ENCODE assay signal across 9 cellular contexts in genomic region chr9:35611230-35611797, GRCh38. TPM values are rescaled to one million over a fixed set of nuclear protein-coding genes. Genes with fewer than 3 reads are reported as not detected.
DNase-seq lines count a peak whose midpoint lies in the region; ATAC-seq, FAIRE-seq and TF ChIP-seq lines count a peak whose summit lies in the region.
"Had no signal": no experiment of that assay in that cellular context is flagged by ENCODE, and none has a peak within 500 bp of the region (broad histone marks: within the 10 kb centered on the region; RNA-seq: fewer than 3 reads in every experiment).

No MANE protein-coding gene starts in this region.

- FAIRE-seq in D721Med (lab: Jason Lieb, UNC), result peak; percentile 41

- no peaks in the 10 kb centered on the region for H3K9me3 Mint-ChIP-seq in HFFc6
- no peaks in the 10 kb centered on the region for H3K9me3 Mint-ChIP-seq in activated naive CD8-positive, alpha-beta T cell treated with anti-CD3 and anti-CD28 coated beads for 36 hours

- peak; percentile 65 for TF ChIP-seq CTCF in D721Med (IDR thresholded peaks at IDR 0.05; ENCODE audit: insufficient read depth, missing control alignments)
- TF ChIP-seq CTCF in HFFc6 (IDR thresholded peaks at IDR 0.05), result peak; percentile 76
- TF ChIP-seq CTCF in right atrium auricular region (IDR thresholded peaks at IDR 0.05), result peak; percentile 44 to 62

- no peaks in the 10 kb centered on the region for H3K9me3 ChIP-seq in right atrium auricular region

- H3K4me3 ChIP-seq in right atrium auricular region, result no peak overlapping the region
- H3K4me3 ChIP-seq: skin epidermis had no signal

- ATAC-seq in GM21390 (IDR thresholded peaks at IDR 0.05; ENCODE audit: unreplicated experiment), result no peak

- H3K27ac Mint-ChIP-seq in HFFc6, result no peak overlapping the region
- no peak overlapping the region for H3K27ac Mint-ChIP-seq in activated naive CD8-positive, alpha-beta T cell treated with anti-CD3 and anti-CD28 coated beads for 36 hours

- peaks cover 21% of the 10 kb centered on the region for H3K27me3 Mint-ChIP-seq in HFFc6 (ENCODE audit: insufficient read depth)
- no peaks in the 10 kb centered on the region for H3K27me3 Mint-ChIP-seq in activated naive CD8-positive, alpha-beta T cell treated with anti-CD3 and anti-CD28 coated beads for 36 hours

- H3K27ac ChIP-seq in right atrium auricular region, result no peak overlapping the region
- H3K27ac ChIP-seq: skin epidermis had no signal

- no peaks in the 10 kb centered on the region for H3K27me3 ChIP-seq in right atrium auricular region

- peaks cover 7% of the 10 kb centered on the region for H3K4me1 Mint-ChIP-seq in HFFc6 (ENCODE audit: low read depth)
- H3K4me1 Mint-ChIP-seq in activated naive CD8-positive, alpha-beta T cell treated with anti-CD3 and anti-CD28 coated beads for 36 hours, result peaks cover 16% of the 10 kb centered on the region

- peaks cover 27% of the 10 kb centered on the region for H3K36me3 ChIP-seq in right atrium auricular region

- DNase-seq in D721Med (ENCODE audit: insufficient read length, low spot score) (no peak), HFFc6 (no peak), RKO (ENCODE audit: low spot score) (peak; percentile 47), right atrium auricular region (ENCODE audit: low spot score) (no peak), OCI-M2 (lab: John Stamatoyannopoulos, UW; ENCODE audit: unreplicated experiment) (no peak)
- peak; percentile 49 for DNase-seq in activated naive CD8-positive, alpha-beta T cell treated with anti-CD3 and anti-CD28 coated beads for 36 hours
- DNase-seq in stimulated activated CD4-positive, alpha-beta T cell treated with anti-CD3 and anti-CD28 coated beads, Interleukin-12 subunit alpha, Interleukin-12 subunit beta, amount 100 ng/mL, for 4 hours, result peak; percentile 50

- no peak overlapping the region for H3K4me3 Mint-ChIP-seq in HFFc6
- H3K4me3 Mint-ChIP-seq in activated naive CD8-positive, alpha-beta T cell treated with anti-CD3 and anti-CD28 coated beads for 36 hours, result no peak overlapping the region

- peaks cover 4% of the 10 kb centered on the region for H3K36me3 Mint-ChIP-seq in HFFc6 (ENCODE audit: low read depth)
- peaks cover 8% of the 10 kb centered on the region for H3K36me3 Mint-ChIP-seq in activated naive CD8-positive, alpha-beta T cell treated with anti-CD3 and anti-CD28 coated beads for 36 hours

- H3K4me1 ChIP-seq in right atrium auricular region, result peaks cover 0 to 9% of the 10 kb centered on the region in 2 donors

RNA-seq across cellular contexts. Expression of gene TESK1, which starts 6.3 kb away (rescaled TPM):
- total RNA-seq in HFFc6 (2021; fragmentation: NEBNext Ultra II Directional; extraction: Animal tissue kit (Norgen Biotek cat#: 25700)), result 10 to 100 TPM; 25.4 to 33.2 (median 28.5) TPM
- 10 to 100 TPM; 24.9 to 26.0 TPM for total RNA-seq in activated naive CD8-positive, alpha-beta T cell treated with anti-CD3 and anti-CD28 coated beads for 36 hours
- 10 to 100 TPM; 16.5 to 28.0 TPM for total RNA-seq in right atrium auricular region

RNA-seq across cellular contexts. Expression of gene CD72, which starts 6.9 kb away (rescaled TPM):
- under 1 TPM; 0.37 to 0.87 (median 0.49) TPM for total RNA-seq in HFFc6 (2021; fragmentation: NEBNext Ultra II Directional; extraction: Animal tissue kit (Norgen Biotek cat#: 25700))
- 10 to 100 TPM; 11.4 to 11.5 TPM for total RNA-seq in activated naive CD8-positive, alpha-beta T cell treated with anti-CD3 and anti-CD28 coated beads for 36 hours
- total RNA-seq in right atrium auricular region, result 1 to 10 TPM in 1 of 2 donors, under 1 TPM in 1; 0.79 to 1.3 TPM

RNA-seq across cellular contexts. Expression of gene SIT1, which starts 39.4 kb away (rescaled TPM):
- total RNA-seq in HFFc6 (2021; fragmentation: NEBNext Ultra II Directional; extraction: Animal tissue kit (Norgen Biotek cat#: 25700)), result not detected
- 10 to 100 TPM; 67.7 to 69.4 TPM for total RNA-seq in activated naive CD8-positive, alpha-beta T cell treated with anti-CD3 and anti-CD28 coated beads for 36 hours
- under 1 TPM in 1 of 2 donors, not detected in 1; 0.55 TPM for total RNA-seq in right atrium auricular region

RNA-seq across cellular contexts. Expression of gene RMRP, which starts 46.5 kb away (rescaled TPM):
- total RNA-seq in HFFc6 (2021; fragmentation: NEBNext Ultra II Directional; extraction: Animal tissue kit (Norgen Biotek cat#: 25700)), result over 10,000 TPM in 5 of 6 experiments, 1,000 to 10,000 TPM in 1; 9,197 to 39,404 (median 23,537) TPM
- over 10,000 TPM in 1 of 2 experiments, 1,000 to 10,000 TPM in 1; 8,498 to 10,099 TPM for total RNA-seq in activated naive CD8-positive, alpha-beta T cell treated with anti-CD3 and anti-CD28 coated beads for 36 hours
- 100 to 1,000 TPM in 1 of 2 donors, not detected in 1; 431 TPM for total RNA-seq in right atrium auricular region

RNA-seq across cellular contexts. Expression of gene CCDC107, which starts 46.8 kb away (rescaled TPM):
- total RNA-seq in HFFc6 (2021; fragmentation: NEBNext Ultra II Directional; extraction: Animal tissue kit (Norgen Biotek cat#: 25700)), result 10 to 100 TPM; 22.5 to 29.8 (median 24.6) TPM
- 1 to 10 TPM; 8.2 to 9.4 TPM for total RNA-seq in activated naive CD8-positive, alpha-beta T cell treated with anti-CD3 and anti-CD28 coated beads for 36 hours
- 10 to 100 TPM; 38.5 to 64.3 TPM for total RNA-seq in right atrium auricular region

Comparison
In these comparisons a context has a peak if more than half of its experiments do, and no peak if none do; other contexts are left out.
1. DNase-seq: peak in RKO (single experiment), activated naive CD8-positive, alpha-beta T cell treated with anti-CD3 and anti-CD28 coated beads for 36 hours (single experiment) and stimulated activated CD4-positive, alpha-beta T cell treated with anti-CD3 and anti-CD28 coated beads, Interleukin-12 subunit alpha, Interleukin-12 subunit beta, amount 100 ng/mL, for 4 hours (single experiment); none in D721Med (single experiment), HFFc6 (single experiment), right atrium auricular region (single experiment) and OCI-M2 (single experiment).
2. RNA of gene CD72, which starts 6.9 kb away (total RNA-seq): 11.4 to 11.5 TPM in activated naive CD8-positive, alpha-beta T cell treated with anti-CD3 and anti-CD28 coated beads for 36 hours; 0.79 to 1.3 TPM in right atrium auricular region and 0.37 to 0.87 TPM in HFFc6; every median in the first group is over 4 times any median in the second.
3. RNA of gene SIT1, which starts 39.4 kb away (total RNA-seq): 67.7 to 69.4 TPM in activated naive CD8-positive, alpha-beta T cell treated with anti-CD3 and anti-CD28 coated beads for 36 hours; 0.55 TPM in right atrium auricular region and not detected in HFFc6; every median in the first group is over 10 times any median in the second.
4. Peak in every context shown above with its lines, with median percentiles within 50 percentile points of each other: CTCF ChIP-seq.